1 cellular context compared by ENCODE assay signal in genomic region chr19:6888967-6889366, GRCh38.
TF ChIP-seq lines count a peak whose summit lies in the region.

No MANE protein-coding gene starts in this region.

TF ChIP-seq in IMR-90, 13 proteins besides CTCF, POLR2A, EP300 and RAD21 (continued from another document):
- TF ChIP-seq ELK1 (IDR thresholded peaks at IDR 0.05; ENCODE audit: borderline replicate concordance, low read depth, low read length) (no peak), MAFK (IDR thresholded peaks at IDR 0.05; ENCODE audit: low read depth, low read length) (no peak), FOS (IDR thresholded peaks at IDR 0.05; ENCODE audit: low read depth, low read length) (no peak), SMC3 (IDR thresholded peaks at IDR 0.05; ENCODE audit: low read depth, low read length) (no peak), CEBPB (IDR thresholded peaks at IDR 0.05; ENCODE audit: low read depth, low read length) (no peak), RFX5 (IDR thresholded peaks at IDR 0.05; ENCODE audit: low read depth, low read length) (no peak), BHLHE40 (IDR thresholded peaks at IDR 0.05; ENCODE audit: low read depth, low read length) (no peak), MXI1 (IDR thresholded peaks at IDR 0.05; ENCODE audit: borderline replicate concordance, low read depth, low read length) (no peak)
- TF ChIP-seq, protein P1, sequence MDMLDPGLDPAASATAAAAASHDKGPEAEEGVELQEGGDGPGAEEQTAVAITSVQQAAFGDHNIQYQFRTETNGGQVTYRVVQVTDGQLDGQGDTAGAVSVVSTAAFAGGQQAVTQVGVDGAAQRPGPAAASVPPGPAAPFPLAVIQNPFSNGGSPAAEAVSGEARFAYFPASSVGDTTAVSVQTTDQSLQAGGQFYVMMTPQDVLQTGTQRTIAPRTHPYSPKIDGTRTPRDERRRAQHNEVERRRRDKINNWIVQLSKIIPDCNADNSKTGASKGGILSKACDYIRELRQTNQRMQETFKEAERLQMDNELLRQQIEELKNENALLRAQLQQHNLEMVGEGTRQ (IDR thresholded peaks at IDR 0.05; ENCODE audit: low read depth, low read length) = no peak
